ENCODE assay signal across 2 cellular contexts in the genomic region with DNA sequence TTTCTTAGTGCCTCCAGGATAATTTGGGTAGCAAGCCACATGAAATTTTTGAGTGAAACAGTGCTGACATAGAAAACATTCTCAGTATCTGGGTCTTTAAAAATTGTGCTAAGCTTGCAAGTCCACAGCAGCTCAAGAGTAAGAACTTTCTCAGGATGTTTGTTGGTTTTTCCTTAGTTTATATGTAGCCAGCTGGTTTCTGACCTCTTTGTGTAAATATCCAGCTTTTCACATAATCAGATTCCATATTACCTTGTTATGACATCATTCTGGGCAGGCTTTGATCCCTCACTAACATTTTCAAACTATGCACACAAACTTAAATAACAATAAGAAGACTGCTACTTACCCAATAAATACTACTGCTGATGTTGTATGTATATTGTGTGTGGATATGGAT.
TF ChIP-seq lines count a peak whose summit lies in the region.

No MANE protein-coding gene starts in this region.

TF ChIP-seq in A549, 52 proteins besides CTCF, POLR2A, EP300 and RAD21:
- no peak for TF ChIP-seq HOXB5 (CRISPR knock-in tag; IDR thresholded peaks at IDR 0.05)
- TF ChIP-seq KDM1A (IDR thresholded peaks at IDR 0.05; ENCODE audit: low read depth): no peak
- no peak for TF ChIP-seq NFE2L2 (conservative IDR thresholded peaks at IDR 0.05; ENCODE audit: low read length)
- no peak for TF ChIP-seq MYC (IDR thresholded peaks at IDR 0.05; ENCODE audit: borderline replicate concordance, low read length)
- TF ChIP-seq CBX8 (IDR thresholded peaks at IDR 0.05): no peak
- TF ChIP-seq CHD2 (IDR thresholded peaks at IDR 0.05; ENCODE audit: low read length, partially characterized antibody): no peak
- no peak for TF ChIP-seq FOSL2 (IDR thresholded peaks at IDR 0.05)
- TF ChIP-seq FOSL2 (CRISPR knock-in tag; IDR thresholded peaks at IDR 0.05): no peak
- TF ChIP-seq HOXA7 (CRISPR knock-in tag; IDR thresholded peaks at IDR 0.05): no peak
- TF ChIP-seq HEYL (CRISPR knock-in tag; IDR thresholded peaks at IDR 0.05): no peak
- TF ChIP-seq, protein P1, sequence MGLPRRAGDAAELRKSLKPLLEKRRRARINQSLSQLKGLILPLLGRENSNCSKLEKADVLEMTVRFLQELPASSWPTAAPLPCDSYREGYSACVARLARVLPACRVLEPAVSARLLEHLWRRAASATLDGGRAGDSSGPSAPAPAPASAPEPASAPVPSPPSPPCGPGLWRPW (IDR thresholded peaks at IDR 0.05): no peak
- TF ChIP-seq, protein P2, sequence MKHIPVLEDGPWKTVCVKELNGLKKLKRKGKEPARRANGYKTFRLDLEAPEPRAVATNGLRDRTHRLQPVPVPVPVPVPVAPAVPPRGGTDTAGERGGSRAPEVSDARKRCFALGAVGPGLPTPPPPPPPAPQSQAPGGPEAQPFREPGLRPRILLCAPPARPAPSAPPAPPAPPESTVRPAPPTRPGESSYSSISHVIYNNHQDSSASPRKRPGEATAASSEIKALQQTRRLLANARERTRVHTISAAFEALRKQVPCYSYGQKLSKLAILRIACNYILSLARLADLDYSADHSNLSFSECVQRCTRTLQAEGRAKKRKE (CRISPR knock-in tag; IDR thresholded peaks at IDR 0.05; ENCODE audit: low read depth): no peak
- no peak for TF ChIP-seq CBX2 (IDR thresholded peaks at IDR 0.05; ENCODE audit: borderline replicate concordance, low read depth)

TF ChIP-seq in IMR-90, 13 proteins besides CTCF, POLR2A, EP300 and RAD21:
- TF ChIP-seq, protein P3, sequence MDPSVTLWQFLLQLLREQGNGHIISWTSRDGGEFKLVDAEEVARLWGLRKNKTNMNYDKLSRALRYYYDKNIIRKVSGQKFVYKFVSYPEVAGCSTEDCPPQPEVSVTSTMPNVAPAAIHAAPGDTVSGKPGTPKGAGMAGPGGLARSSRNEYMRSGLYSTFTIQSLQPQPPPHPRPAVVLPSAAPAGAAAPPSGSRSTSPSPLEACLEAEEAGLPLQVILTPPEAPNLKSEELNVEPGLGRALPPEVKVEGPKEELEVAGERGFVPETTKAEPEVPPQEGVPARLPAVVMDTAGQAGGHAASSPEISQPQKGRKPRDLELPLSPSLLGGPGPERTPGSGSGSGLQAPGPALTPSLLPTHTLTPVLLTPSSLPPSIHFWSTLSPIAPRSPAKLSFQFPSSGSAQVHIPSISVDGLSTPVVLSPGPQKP (IDR thresholded peaks at IDR 0.05; ENCODE audit: borderline replicate concordance, low read depth, low read length): no peak
- peak; percentile 72 for TF ChIP-seq MAFK (IDR thresholded peaks at IDR 0.05; ENCODE audit: low read depth, low read length)
